8 cellular contexts compared by ENCODE assay signal in genomic region chr11:95254139-95254704, GRCh38. TPM values are rescaled to one million over a fixed set of nuclear protein-coding genes. Genes with fewer than 3 reads are reported as not detected.
DNase-seq lines count a peak whose midpoint lies in the region; ATAC-seq and TF ChIP-seq lines count a peak whose summit lies in the region.

No MANE protein-coding gene starts in this region.

- DNase-seq in ACHN (peak; percentile 75), NCI-H446 (lab: John Stamatoyannopoulos, UW) (peak; percentile 80 to 93), coronary artery (ENCODE audit: low spot score) (peak; percentile 85), left lobe of liver (ENCODE audit: low spot score) (peak; percentile 62)
- DNase-seq in activated CD4-positive, alpha-beta T cell treated with anti-CD3 and anti-CD28 coated beads for 48 hours = peak; percentile 84
- peak; percentile 85 for DNase-seq in stimulated activated CD4-positive, alpha-beta T cell treated with anti-CD3 and anti-CD28 coated beads, Interleukin-1b, Interleukin-23, amount 100 ng/mL, for 48 hours

- H3K4me3 ChIP-seq in coronary artery = peak overlapping the region; percentile 60

- ATAC-seq in GM18907 (IDR thresholded peaks at IDR 0.05; ENCODE audit: unreplicated experiment) = peak; percentile 99
- peak; percentile 99 for ATAC-seq in HG03139 (IDR thresholded peaks at IDR 0.05; ENCODE audit: unreplicated experiment)
- ATAC-seq in left lobe of liver = peak; percentile 92

- peak overlapping the region; percentile 51 to 73 for H3K27ac ChIP-seq in coronary artery

- in situ Hi-C loops in ACHN (cut with HindIII; ENCODE audit: low pct_ligation_motif_present, low pct_unique_long_range_greater_than_20kb, low sequenced_read_pairs) = no loop called here

- no peak for TF ChIP-seq CTCF in coronary artery (IDR thresholded peaks at IDR 0.05)

RNA-seq across cellular contexts. Expression of gene SESN3, which starts 23.2 kb away (rescaled TPM):
- 7.0 TPM for total RNA-seq in left lobe of liver

Comparison
In these comparisons a context has a peak if more than half of its experiments do, and no peak if none do; other contexts are left out.
1. Peak in every context shown above with its lines: DNase-seq, ATAC-seq, H3K4me3 ChIP-seq and H3K27ac ChIP-seq.